11 cellular contexts compared by ENCODE assay signal in genomic region chr2:170711774-170712652, GRCh38. TPM values are rescaled to one million over a fixed set of nuclear protein-coding genes. Genes with fewer than 3 reads are reported as not detected.
DNase-seq lines count a peak whose midpoint lies in the region; ATAC-seq, FAIRE-seq and TF ChIP-seq lines count a peak whose summit lies in the region.
"Had no signal": no experiment of that assay in that cellular context is flagged by ENCODE, and none has a peak within 500 bp of the region (broad histone marks: within the 10 kb centered on the region; RNA-seq: fewer than 3 reads in every experiment).

No MANE protein-coding gene starts in this region.

- intact Hi-C loops in activated T-helper 2 cell treated with anti-CD3 and anti-CD28 coated beads, Interferon-gamma antibody, Interleukin-2, Interleukin-4, amounts not matched to agents 10 μg/mL and 5 μg/mL and 100 μg/mL, durations not matched to agents 14 hours and 24 hours and 36 hours (cut with micrococcal nuclease), result loop anchor here (5.0 to 10.0 kb wide), 5 partner anchors 207 to 1380 kb away; no protein-coding TSS in a partner anchor
- intact Hi-C loops in esophagus squamous epithelium (cut with DNase I), result no loop called here

- TF ChIP-seq CTCF in NB4 (IDR thresholded peaks at IDR 0.05; ENCODE audit: low read depth, low read length), result no peak
- TF ChIP-seq CTCF in esophagus squamous epithelium (IDR thresholded peaks at IDR 0.05), result no peak
- TF ChIP-seq CTCF in D721Med (IDR thresholded peaks at IDR 0.05; ENCODE audit: insufficient read depth, missing control alignments), result no peak

- peaks cover 27% of the 10 kb centered on the region for H3K4me1 Mint-ChIP-seq in activated T-helper 2 cell treated with anti-CD3 and anti-CD28 coated beads, Interferon-gamma antibody, Interleukin-2, Interleukin-4, amounts not matched to agents 10 μg/mL and 5 μg/mL and 100 μg/mL, durations not matched to agents 14 hours and 24 hours and 36 hours (ENCODE audit: low read depth)

- peaks cover 11% of the 10 kb centered on the region for H3K4me1 ChIP-seq in mesodermal cell (ENCODE audit: control insufficient read depth, insufficient read depth, low read length, poor library complexity, severe bottlenecking)
- peaks cover 20 to 58% (median 30%) of the 10 kb centered on the region in 3 donors for H3K4me1 ChIP-seq in esophagus squamous epithelium

- H3K27ac Mint-ChIP-seq in activated T-helper 2 cell treated with anti-CD3 and anti-CD28 coated beads, Interferon-gamma antibody, Interleukin-2, Interleukin-4, amounts not matched to agents 10 μg/mL and 5 μg/mL and 100 μg/mL, durations not matched to agents 14 hours and 24 hours and 36 hours, result no peak overlapping the region

- H3K36me3 Mint-ChIP-seq in activated T-helper 2 cell treated with anti-CD3 and anti-CD28 coated beads, Interferon-gamma antibody, Interleukin-2, Interleukin-4, amounts not matched to agents 10 μg/mL and 5 μg/mL and 100 μg/mL, durations not matched to agents 14 hours and 24 hours and 36 hours (ENCODE audit: low read depth), result no peaks in the 10 kb centered on the region

- H3K36me3 ChIP-seq in mesodermal cell (ENCODE audit: control insufficient read depth, insufficient read depth, low read length), result no peaks in the 10 kb centered on the region
- no peaks in the 10 kb centered on the region for H3K36me3 ChIP-seq in esophagus squamous epithelium

- H3K4me3 Mint-ChIP-seq in activated T-helper 2 cell treated with anti-CD3 and anti-CD28 coated beads, Interferon-gamma antibody, Interleukin-2, Interleukin-4, amounts not matched to agents 10 μg/mL and 5 μg/mL and 100 μg/mL, durations not matched to agents 14 hours and 24 hours and 36 hours (ENCODE audit: low read depth), result peak overlapping the region; percentile 24

- peaks cover 0 to 97% (median 25%) of the 10 kb centered on the region in 4 donors for H3K27me3 ChIP-seq in esophagus squamous epithelium

- H3K9me3 ChIP-seq in mesodermal cell (ENCODE audit: control insufficient read depth, low read length) (no peaks in the 10 kb centered on the region), esophagus squamous epithelium (no peaks in the 10 kb centered on the region)

- 1% methylated on average over 35 to 37 of the region's 51 CpGs for WGBS in mesodermal cell (ENCODE audit: insufficient coverage in 2 of 2), 2 experiments
- WGBS in esophagus squamous epithelium, 2 donors, result 14 to 22% methylated on average over 7 to 27 of the region's 51 CpGs

- H3K27ac ChIP-seq in mesodermal cell (ENCODE audit: low read depth, low read length, severe bottlenecking) (no peak overlapping the region), esophagus squamous epithelium (no peak overlapping the region)

- TF ChIP-seq POLR2A in NB4 (IDR thresholded peaks at IDR 0.05; ENCODE audit: extremely low read depth, insufficient read length) (no peak), esophagus squamous epithelium (IDR thresholded peaks at IDR 0.05) (no peak)

- ATAC-seq in GM21423 (IDR thresholded peaks at IDR 0.05; ENCODE audit: unreplicated experiment), result no peak
- ATAC-seq: left colon had no signal

- DNase-seq in DMS79 (lab: John Stamatoyannopoulos, UW), result peak; percentile 25
- peak; percentile 14 for DNase-seq in NB4 (ENCODE audit: low read depth)
- DNase-seq in activated T-helper 2 cell treated with anti-CD3 and anti-CD28 coated beads, Interferon-gamma antibody, Interleukin-2, Interleukin-4, amounts not matched to agents 10 μg/mL and 5 μg/mL and 100 μg/mL, durations not matched to agents 14 hours and 24 hours and 36 hours (ENCODE audit: low spot score), result no peak
- DNase-seq in esophagus squamous epithelium (lab: John Stamatoyannopoulos, UW), result no peak
- DNase-seq in DMS53 (lab: John Stamatoyannopoulos, UW), result no peak
- DNase-seq in D721Med (ENCODE audit: insufficient read length, low spot score), result no peak

- FAIRE-seq in D721Med (lab: Jason Lieb, UNC), result no peak

- no peak overlapping the region for H3K4me3 ChIP-seq in NB4 (ENCODE audit: low read depth, low read length)
- H3K4me3 ChIP-seq in mesodermal cell (ENCODE audit: extremely low read depth, insufficient read depth, low read length, poor library complexity, severe bottlenecking), result peak overlapping the region; percentile 33
- H3K4me3 ChIP-seq in esophagus squamous epithelium, result peak overlapping the region in 1 of 4 donors; percentile 34

- H3K9me3 Mint-ChIP-seq in activated T-helper 2 cell treated with anti-CD3 and anti-CD28 coated beads, Interferon-gamma antibody, Interleukin-2, Interleukin-4, amounts not matched to agents 10 μg/mL and 5 μg/mL and 100 μg/mL, durations not matched to agents 14 hours and 24 hours and 36 hours, result no peaks in the 10 kb centered on the region

- H3K27me3 Mint-ChIP-seq in activated T-helper 2 cell treated with anti-CD3 and anti-CD28 coated beads, Interferon-gamma antibody, Interleukin-2, Interleukin-4, amounts not matched to agents 10 μg/mL and 5 μg/mL and 100 μg/mL, durations not matched to agents 14 hours and 24 hours and 36 hours (ENCODE audit: low read depth), result peaks cover 69% of the 10 kb centered on the region

RNA-seq across cellular contexts. Expression of gene SP5, which starts 3.1 kb away (rescaled TPM):
- total RNA-seq in activated T-helper 2 cell treated with anti-CD3 and anti-CD28 coated beads, Interferon-gamma antibody, Interleukin-2, Interleukin-4, amounts not matched to agents 10 μg/mL and 5 μg/mL and 100 μg/mL, durations not matched to agents 14 hours and 24 hours and 36 hours, result 0.30 and 0.32 TPM in 2 replicates
- 10.0 TPM for polyA plus RNA-seq in mesodermal cell (2013, experiment 1 of 2)
- polyA plus RNA-seq in mesodermal cell (2013, experiment 2 of 2), result 6.6 TPM
- 1 to 10 TPM in 2 of 4 donors, under 1 TPM in 1, not detected in 1; 0.57 to 2.3 (median 1.8) TPM for total RNA-seq in esophagus squamous epithelium
- total RNA-seq: dermis microvascular lymphatic vessel endothelial cell had no signal

RNA-seq across cellular contexts. Expression of gene ERICH2, which starts 58.2 kb away (rescaled TPM):
- not detected in 2 replicates for total RNA-seq in activated T-helper 2 cell treated with anti-CD3 and anti-CD28 coated beads, Interferon-gamma antibody, Interleukin-2, Interleukin-4, amounts not matched to agents 10 μg/mL and 5 μg/mL and 100 μg/mL, durations not matched to agents 14 hours and 24 hours and 36 hours
- polyA plus RNA-seq in mesodermal cell (2013, experiment 1 of 2), result 3.1 TPM
- polyA plus RNA-seq in mesodermal cell (2013, experiment 2 of 2), result 4.3 TPM
- not detected for total RNA-seq in esophagus squamous epithelium
- total RNA-seq: dermis microvascular lymphatic vessel endothelial cell, left colon, NCI-H460 had no signal

Comparison
In these comparisons a context has a peak if more than half of its experiments do, and no peak if none do; other contexts are left out.
1. DNase-seq: peak in DMS79 (single experiment) and NB4 (single experiment); none in activated T-helper 2 cell treated with anti-CD3 and anti-CD28 coated beads, Interferon-gamma antibody, Interleukin-2, Interleukin-4, amounts not matched to agents 10 μg/mL and 5 μg/mL and 100 μg/mL, durations not matched to agents 14 hours and 24 hours and 36 hours (single experiment), esophagus squamous epithelium (single experiment), DMS53 (single experiment) and D721Med (single experiment).